In genomic region chr6:108518714-108519576, GRCh38 we compare ENCODE assay signal across 8 cellular contexts. TPM values are rescaled to one million over a fixed set of nuclear protein-coding genes. Genes with fewer than 3 reads are reported as not detected.
DNase-seq lines count a peak whose midpoint lies in the region; ATAC-seq, FAIRE-seq and TF ChIP-seq lines count a peak whose summit lies in the region.

No MANE protein-coding gene starts in this region.

- H3K9me3 ChIP-seq in RWPE2 (ENCODE audit: severe bottlenecking) (no peaks in the 10 kb centered on the region), hepatocyte (ENCODE audit: low read depth) (no peaks in the 10 kb centered on the region)

- H3K27ac Mint-ChIP-seq in activated naive CD8-positive, alpha-beta T cell treated with anti-CD3 and anti-CD28 coated beads for 36 hours: no peak overlapping the region

- H3K36me3 Mint-ChIP-seq in activated naive CD8-positive, alpha-beta T cell treated with anti-CD3 and anti-CD28 coated beads for 36 hours: peaks cover 3% of the 10 kb centered on the region

- no peaks in the 10 kb centered on the region for H4K20me1 ChIP-seq in hepatocyte (ENCODE audit: insufficient read depth, poor library complexity, severe bottlenecking)

- H3K27ac ChIP-seq in RWPE2 (ENCODE audit: poor library complexity, severe bottlenecking) (no peak overlapping the region), hepatocyte (no peak overlapping the region)

- no peak overlapping the region for H3K4me3 Mint-ChIP-seq in activated naive CD8-positive, alpha-beta T cell treated with anti-CD3 and anti-CD28 coated beads for 36 hours

- ATAC-seq in RWPE2 (ENCODE audit: low read depth): peak; percentile 51; the same call in 2 of the 3 replicates
- no peak for ATAC-seq in HG02852 (IDR thresholded peaks at IDR 0.05; ENCODE audit: unreplicated experiment)
- ATAC-seq in GM21576 (IDR thresholded peaks at IDR 0.05; ENCODE audit: unreplicated experiment): no peak
- ATAC-seq in HG03135 (IDR thresholded peaks at IDR 0.05; ENCODE audit: unreplicated experiment): no peak

- H2AFZ ChIP-seq in hepatocyte: no peak overlapping the region

- WGBS in hepatocyte (ENCODE audit: low lambda C conversion rate, missing lambda C conversion rate): 81% methylated on average over 5 of the region's 5 CpGs

- no peak for FAIRE-seq in H54 (lab: Jason Lieb, UNC)

- H3K27me3 ChIP-seq in BJ (ENCODE audit: control insufficient read depth, insufficient read depth, low read length): no peaks in the 10 kb centered on the region
- no peaks in the 10 kb centered on the region for H3K27me3 ChIP-seq in RWPE2 (ENCODE audit: insufficient read depth, poor library complexity, severe bottlenecking)
- H3K27me3 ChIP-seq in hepatocyte: no peaks in the 10 kb centered on the region

- CTCF ChIA-PET in BJ (lab: Yijun Ruan, JAX): interaction anchor here (0.5 to 1.8 kb wide), 10 partner anchors 7 to 1686 kb away, joined by 3 to 10 read pairs (median 3); no protein-coding TSS in a partner anchor

- no peak for TF ChIP-seq POLR2A in H54 (IDR thresholded peaks at IDR 0.05; ENCODE audit: low read depth, low read length)

- TF ChIP-seq CTCF in BJ (IDR thresholded peaks at IDR 0.05; ENCODE audit: insufficient read depth, low read depth, low read length) (peak; percentile 65), RWPE2 (IDR thresholded peaks at IDR 0.05; ENCODE audit: poor library complexity, severe bottlenecking) (peak; percentile 60), hepatocyte (IDR thresholded peaks at IDR 0.05; ENCODE audit: poor library complexity) (peak; percentile 39)

- POLR2A ChIA-PET in BJ (lab: Charles Lee): interaction anchor here (0.6 kb wide), 1 partner anchor 231 kb away, joined by 3 read pairs; no protein-coding TSS in a partner anchor

- H3K4me1 ChIP-seq in RWPE2 (ENCODE audit: insufficient read depth, poor library complexity, severe bottlenecking) (no peaks in the 10 kb centered on the region), hepatocyte (ENCODE audit: insufficient read depth) (no peaks in the 10 kb centered on the region)

- no peaks in the 10 kb centered on the region for H3K9me2 ChIP-seq in hepatocyte (replicated peaks; ENCODE audit: insufficient read depth)

- peaks cover 1% of the 10 kb centered on the region for H3K9me3 Mint-ChIP-seq in activated naive CD8-positive, alpha-beta T cell treated with anti-CD3 and anti-CD28 coated beads for 36 hours

- no peak for DNase-seq in BJ (ENCODE audit: low read depth)
- peak; percentile 15 for DNase-seq in H54 (ENCODE audit: insufficient read length, low spot score)
- no peak for DNase-seq in RWPE2 (ENCODE audit: low spot score)
- DNase-seq in hepatocyte (ENCODE audit: low spot score): no peak
- DNase-seq in activated naive CD8-positive, alpha-beta T cell treated with anti-CD3 and anti-CD28 coated beads for 36 hours: no peak

- no peaks in the 10 kb centered on the region for H3K4me1 Mint-ChIP-seq in activated naive CD8-positive, alpha-beta T cell treated with anti-CD3 and anti-CD28 coated beads for 36 hours

- no peaks in the 10 kb centered on the region for H3K79me2 ChIP-seq in hepatocyte

- H3K4me3 ChIP-seq in BJ (ENCODE audit: low read depth, low read length): no peak overlapping the region
- no peak overlapping the region for H3K4me3 ChIP-seq in RWPE2 (ENCODE audit: severe bottlenecking)
- no peak overlapping the region for H3K4me3 ChIP-seq in hepatocyte

- no peaks in the 10 kb centered on the region for H3K27me3 Mint-ChIP-seq in activated naive CD8-positive, alpha-beta T cell treated with anti-CD3 and anti-CD28 coated beads for 36 hours

- H3K36me3 ChIP-seq in BJ (ENCODE audit: control insufficient read depth, insufficient read depth, low read length) (no peaks in the 10 kb centered on the region), RWPE2 (ENCODE audit: low read depth) (no peaks in the 10 kb centered on the region), hepatocyte (replicated peaks; ENCODE audit: insufficient read depth, low read depth) (no peaks in the 10 kb centered on the region)

- H3K4me2 ChIP-seq in hepatocyte: no peak overlapping the region

RNA-seq across cellular contexts. Expression of gene FOXO3, which starts 41.8 kb away (rescaled TPM):
- polyA plus RNA-seq in BJ (2011; rRNA removed) (20.3 and 25.4 TPM in 2 replicates), hepatocyte (44.6 and 50.1 TPM in 2 replicates)
- polyA minus RNA-seq in BJ (2011; rRNA and poly(A)+ RNA removed): 71.0 and 111 TPM in 2 replicates
- total RNA-seq in hepatocyte: 51.0 and 54.9 TPM in 2 replicates
- total RNA-seq in activated naive CD8-positive, alpha-beta T cell treated with anti-CD3 and anti-CD28 coated beads for 36 hours: 1 to 10 TPM; 7.0 to 8.0 TPM
